ENCODE assay signal across 10 cellular contexts in genomic region chr3:178549426-178549825, GRCh38. TPM values are rescaled to one million over a fixed set of nuclear protein-coding genes. Genes with fewer than 3 reads are reported as not detected.
"Had no signal": no experiment of that assay in that cellular context is flagged by ENCODE, and none has a peak within 500 bp of the region (broad histone marks: within the 10 kb centered on the region; RNA-seq: fewer than 3 reads in every experiment).

No MANE protein-coding gene starts in this region.

RNA-seq across cellular contexts. Expression of gene KCNMB2, which starts 13.2 kb away (rescaled TPM):
- total RNA-seq: activated CD4-positive, alpha-beta memory T cell treated with anti-CD3 and anti-CD28 coated beads, Interleukin-2, amount 10 ng/mL, durations not matched to agents 7 days and 5 days; activated CD4-positive, alpha-beta T cell treated with anti-CD3 and anti-CD28 coated beads for 36 hours; activated CD4-positive, alpha-beta T cell treated with anti-CD3 and anti-CD28 coated beads, Interleukin-2, amount 10 ng/mL, durations not matched to agents 7 days and 5 days; activated CD8-positive, alpha-beta memory T cell treated with anti-CD3 and anti-CD28 coated beads, Interleukin-2, amount 10 ng/mL, durations not matched to agents 7 days and 5 days; activated CD8-positive, alpha-beta T cell treated with anti-CD3 and anti-CD28 coated beads, Interleukin-2, amount 10 ng/mL, durations not matched to agents 7 days and 5 days; activated naive CD8-positive, alpha-beta T cell treated with anti-CD3 and anti-CD28 coated beads, Interleukin-2, amount 10 ng/mL, durations not matched to agents 7 days and 5 days; activated T-helper 2 cell treated with anti-CD3 and anti-CD28 coated beads, Interferon-gamma antibody, Interleukin-2, Interleukin-4, amounts not matched to agents 10 μg/mL and 5 μg/mL and 100 μg/mL, durations not matched to agents 14 hours and 24 hours and 36 hours; ascending aorta; bronchial epithelial cell had no signal
- polyA plus RNA-seq: cardiac muscle cell had no signal
